9 cellular contexts compared by ENCODE assay signal in the genomic region with DNA sequence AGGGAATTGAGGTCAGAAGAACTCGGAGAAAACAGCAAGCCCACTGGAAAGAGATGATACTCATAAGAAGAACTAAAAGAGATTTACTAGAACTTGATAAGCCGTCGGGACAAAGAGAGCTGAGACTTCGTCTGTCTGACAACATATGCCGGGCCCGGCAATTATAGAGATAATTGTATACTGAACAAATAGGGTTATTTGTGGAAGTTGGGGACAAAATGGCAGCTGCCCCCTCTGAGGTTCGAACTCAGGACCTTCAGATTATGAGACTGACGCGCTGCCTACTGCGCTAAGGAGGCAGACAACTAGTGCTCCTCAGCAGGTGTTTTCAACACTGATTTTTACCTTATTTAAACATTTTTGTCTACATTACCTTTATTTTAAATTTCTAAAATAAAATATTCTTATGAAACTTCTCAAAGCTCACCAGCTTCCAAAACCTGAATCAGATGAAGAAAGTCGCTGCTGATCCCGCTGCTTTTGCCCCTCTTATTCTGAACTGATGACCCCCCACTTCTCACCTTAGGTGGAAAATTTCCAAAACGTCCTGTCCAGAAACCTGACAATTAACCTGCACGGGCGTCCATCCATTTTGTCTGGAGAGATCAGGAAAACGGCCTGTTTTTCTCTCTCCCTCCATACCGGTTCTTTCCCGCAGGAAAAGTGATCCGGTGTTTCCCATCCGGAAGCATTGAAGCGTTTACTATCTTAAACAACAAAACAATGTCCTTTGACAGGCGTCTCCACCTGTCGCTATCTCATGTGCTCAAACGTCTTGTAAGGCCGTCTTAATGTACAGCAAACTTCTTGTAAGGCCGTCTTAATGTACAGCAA. TPM values are rescaled to one million over a fixed set of nuclear protein-coding genes. Genes with fewer than 3 reads are reported as not detected.
DNase-seq lines count a peak whose midpoint lies in the region; ATAC-seq and TF ChIP-seq lines count a peak whose summit lies in the region.
"Had no signal": no experiment of that assay in that cellular context is flagged by ENCODE, and none has a peak within 500 bp of the region (broad histone marks: within the 10 kb centered on the region; RNA-seq: fewer than 3 reads in every experiment).

No MANE protein-coding gene starts in this region.

- peaks cover 7% of the 10 kb centered on the region for H3K4me1 ChIP-seq in mucosa of stomach (ENCODE audit: control insufficient read depth, insufficient read depth, low read length)

- DNase-seq in EL (peak; percentile 76), NCI-H748 treated with DMSO at 0.1 percent for 48 hours (lab: John Stamatoyannopoulos, UW) (peak; percentile 76), endothelial cell (ENCODE audit: low spot score) (peak; percentile 56)
- DNase-seq in activated CD8-positive, alpha-beta T cell treated with anti-CD3 and anti-CD28 coated beads for 36 hours, result peak; percentile 80

- intact Hi-C loops in activated CD8-positive, alpha-beta T cell treated with anti-CD3 and anti-CD28 coated beads for 36 hours (cut with micrococcal nuclease), result no loop called here

- H3K4me3 Mint-ChIP-seq in activated CD8-positive, alpha-beta T cell treated with anti-CD3 and anti-CD28 coated beads for 36 hours, result peak overlapping the region; percentile 78
- peak overlapping the region; percentile 89 for H3K4me3 Mint-ChIP-seq in endothelial cell (ENCODE audit: unreplicated experiment)
- H3K4me3 Mint-ChIP-seq in stimulated activated naive CD8-positive, alpha-beta T cell treated with anti-CD3 and anti-CD28 coated beads, Interleukin-15, Interleukin-2, amounts not matched to agents 100 ng/mL and 50 ng/mL, for 24 hours, result peak overlapping the region; percentile 86

- ATAC-seq in HG02885 (IDR thresholded peaks at IDR 0.05; ENCODE audit: poor library complexity, unreplicated experiment) (peak; percentile 78), GM21737 (IDR thresholded peaks at IDR 0.05; ENCODE audit: unreplicated experiment) (no peak)
- peak; percentile 88 for ATAC-seq in activated CD8-positive, alpha-beta T cell treated with anti-CD3 and anti-CD28 coated beads for 36 hours

- H3K9me3 Mint-ChIP-seq in activated CD8-positive, alpha-beta T cell treated with anti-CD3 and anti-CD28 coated beads for 36 hours, result no peaks in the 10 kb centered on the region
- no peaks in the 10 kb centered on the region for H3K9me3 Mint-ChIP-seq in endothelial cell (ENCODE audit: unreplicated experiment)
- H3K9me3 Mint-ChIP-seq in stimulated activated naive CD8-positive, alpha-beta T cell treated with anti-CD3 and anti-CD28 coated beads, Interleukin-15, Interleukin-2, amounts not matched to agents 100 ng/mL and 50 ng/mL, for 24 hours, result no peaks in the 10 kb centered on the region

- H3K27me3 ChIP-seq in mucosa of stomach (ENCODE audit: control insufficient read depth, insufficient read depth, low read length), result peaks cover 9% of the 10 kb centered on the region

- TF ChIP-seq CTCF in activated CD8-positive, alpha-beta T cell treated with anti-CD3 and anti-CD28 coated beads for 36 hours (IDR thresholded peaks at IDR 0.05), result no peak
- TF ChIP-seq CTCF in endothelial cell (IDR thresholded peaks at IDR 0.05; ENCODE audit: unreplicated experiment), result no peak

- no peak overlapping the region for H3K9ac ChIP-seq in mucosa of stomach (ENCODE audit: low read length)

- CTCF ChIA-PET in activated CD8-positive, alpha-beta T cell treated with anti-CD3 and anti-CD28 coated beads for 36 hours (lab: Charles Lee), result interaction anchor here (0.9 to 1.4 kb wide), 2 partner anchors 63 to 116 kb away, joined by 3 read pairs; no protein-coding TSS in a partner anchor

- H3K36me3 ChIP-seq in mucosa of stomach (ENCODE audit: control insufficient read depth, insufficient read depth, low read length), result no peaks in the 10 kb centered on the region
- H3K36me3 ChIP-seq: adrenal gland had no signal

- no peaks in the 10 kb centered on the region for H3K9me3 ChIP-seq in mucosa of stomach (ENCODE audit: control insufficient read depth, low read length)
- H3K9me3 ChIP-seq: adrenal gland had no signal

- peaks cover 8% of the 10 kb centered on the region for H3K27me3 Mint-ChIP-seq in activated CD8-positive, alpha-beta T cell treated with anti-CD3 and anti-CD28 coated beads for 36 hours
- H3K27me3 Mint-ChIP-seq in endothelial cell (ENCODE audit: unreplicated experiment), result peaks cover 11% of the 10 kb centered on the region
- peaks cover 23% of the 10 kb centered on the region for H3K27me3 Mint-ChIP-seq in stimulated activated naive CD8-positive, alpha-beta T cell treated with anti-CD3 and anti-CD28 coated beads, Interleukin-15, Interleukin-2, amounts not matched to agents 100 ng/mL and 50 ng/mL, for 24 hours

- peak overlapping the region; percentile 31 for H3K27ac Mint-ChIP-seq in activated CD8-positive, alpha-beta T cell treated with anti-CD3 and anti-CD28 coated beads for 36 hours
- H3K27ac Mint-ChIP-seq in endothelial cell (ENCODE audit: unreplicated experiment), result peak overlapping the region; percentile 90
- H3K27ac Mint-ChIP-seq in stimulated activated naive CD8-positive, alpha-beta T cell treated with anti-CD3 and anti-CD28 coated beads, Interleukin-15, Interleukin-2, amounts not matched to agents 100 ng/mL and 50 ng/mL, for 24 hours, result peak overlapping the region; percentile 75

- peaks cover 1% of the 10 kb centered on the region for H3K36me3 Mint-ChIP-seq in activated CD8-positive, alpha-beta T cell treated with anti-CD3 and anti-CD28 coated beads for 36 hours (ENCODE audit: low read depth)
- peaks cover 6% of the 10 kb centered on the region for H3K36me3 Mint-ChIP-seq in endothelial cell (ENCODE audit: low read depth, unreplicated experiment)
- peaks cover 3% of the 10 kb centered on the region for H3K36me3 Mint-ChIP-seq in stimulated activated naive CD8-positive, alpha-beta T cell treated with anti-CD3 and anti-CD28 coated beads, Interleukin-15, Interleukin-2, amounts not matched to agents 100 ng/mL and 50 ng/mL, for 24 hours (ENCODE audit: low read depth)

- H3K4me3 ChIP-seq in mucosa of stomach (ENCODE audit: low read length), result peak overlapping the region; percentile 63

- peaks cover 7% of the 10 kb centered on the region for H3K4me1 Mint-ChIP-seq in activated CD8-positive, alpha-beta T cell treated with anti-CD3 and anti-CD28 coated beads for 36 hours (ENCODE audit: low read depth)
- H3K4me1 Mint-ChIP-seq in endothelial cell (ENCODE audit: unreplicated experiment), result peaks cover 22% of the 10 kb centered on the region
- peaks cover 21% of the 10 kb centered on the region for H3K4me1 Mint-ChIP-seq in stimulated activated naive CD8-positive, alpha-beta T cell treated with anti-CD3 and anti-CD28 coated beads, Interleukin-15, Interleukin-2, amounts not matched to agents 100 ng/mL and 50 ng/mL, for 24 hours (ENCODE audit: low read depth)

- POLR2A ChIA-PET in activated CD8-positive, alpha-beta T cell treated with anti-CD3 and anti-CD28 coated beads for 36 hours (lab: Charles Lee), result interaction anchor here (0.6 to 1.1 kb wide), 3 partner anchors 12 to 1168 kb away, joined by 3 to 7 read pairs (median 3); no protein-coding TSS in a partner anchor

RNA-seq across cellular contexts. Expression of gene TRIM27, which starts 29.5 kb away (rescaled TPM):
- total RNA-seq in activated CD8-positive, alpha-beta T cell treated with anti-CD3 and anti-CD28 coated beads for 36 hours, result 10 to 100 TPM; 45.6 to 46.4 TPM
- total RNA-seq in endothelial cell (ENCODE audit: unreplicated experiment), result 82.8 TPM

RNA-seq across cellular contexts. Expression of gene ZNF311, which starts 51.9 kb away (rescaled TPM):
- total RNA-seq in activated CD8-positive, alpha-beta T cell treated with anti-CD3 and anti-CD28 coated beads for 36 hours, result under 1 TPM; 0.31 to 0.43 TPM
- total RNA-seq in endothelial cell (ENCODE audit: unreplicated experiment), result 1.6 TPM

Comparison
In these comparisons a context has a peak if more than half of its experiments do, and no peak if none do; other contexts are left out.
1. H3K27ac Mint-ChIP-seq: peak in every context shown above with its lines; median percentile 90 in endothelial cell; 75 in stimulated activated naive CD8-positive, alpha-beta T cell treated with anti-CD3 and anti-CD28 coated beads, Interleukin-15, Interleukin-2, amounts not matched to agents 100 ng/mL and 50 ng/mL, for 24 hours; 31 in activated CD8-positive, alpha-beta T cell treated with anti-CD3 and anti-CD28 coated beads for 36 hours.